ENCODE assay signal across 9 cellular contexts in genomic region chr11:126211236-126212088, GRCh38. TPM values are rescaled to one million over a fixed set of nuclear protein-coding genes. Genes with fewer than 3 reads are reported as not detected.
DNase-seq lines count a peak whose midpoint lies in the region; ATAC-seq, FAIRE-seq and TF ChIP-seq lines count a peak whose summit lies in the region.
"Had no signal": no experiment of that assay in that cellular context is flagged by ENCODE, and none has a peak within 500 bp of the region (broad histone marks: within the 10 kb centered on the region; RNA-seq: fewer than 3 reads in every experiment).

Gene FAM118B (plus strand): TSS chr11:126211782. CDS start chr11:126235002, 23,220 bp downstream.
Gene RPUSD4 (minus strand): TSS chr11:126211650. CDS start chr11:126211638, 12 bp downstream.

- H3K27me3 ChIP-seq in keratinocyte (ENCODE audit: control insufficient read depth, extremely low read depth, insufficient read depth, low read length) = no peaks in the 10 kb centered on the region

- peaks cover 44% of the 10 kb centered on the region for H3K79me2 ChIP-seq in keratinocyte (ENCODE audit: control insufficient read depth, insufficient read depth, low read length)

- peaks cover 6 to 8% of the 10 kb centered on the region in 2 experiments for H3K36me3 ChIP-seq in keratinocyte (ENCODE audit: control insufficient read depth in 2 of 2, extremely low read depth in 1 of 2, insufficient read depth in 2 of 2, low read length in 2 of 2)

- peak within 1 kb of the TSS; percentile 100 for H3K4me2 ChIP-seq in keratinocyte (ENCODE audit: control insufficient read depth, extremely low read depth, insufficient read depth, low read depth, low read length)

- DNase-seq in Ammon's horn (ENCODE audit: low spot score) = peak; percentile 99
- peak; percentile 90 for DNase-seq in NCI-H460 (ENCODE audit: extremely low read depth, low read depth)
- peak; percentile 100 for DNase-seq in activated CD4-positive, CD25-positive, alpha-beta regulatory T cell treated with anti-CD3 and anti-CD28 coated beads, Interleukin-2, amount 50 U/mL, for 72 hours
- peak; percentile 96 for DNase-seq in cerebellar cortex (ENCODE audit: low spot score)
- DNase-seq in keratinocyte (ENCODE audit: low read depth, low spot score) = peak; percentile 75
- DNase-seq in stimulated activated CD4-positive, alpha-beta T cell treated with anti-CD3 and anti-CD28 coated beads, Interleukin-15, amount 100 ng/mL, for 1 hour (ENCODE audit: low read depth in 1 of 2, low spot score in 1 of 2) = peak; percentile 98 to 99

- no peaks in the 10 kb centered on the region for H3K9me3 ChIP-seq in keratinocyte (ENCODE audit: control insufficient read depth, low read depth, low read length)

- H2AFZ ChIP-seq in keratinocyte (ENCODE audit: control insufficient read depth, low read length) = peak within 1 kb of the TSS; percentile 83

- peaks cover 2% of the 10 kb centered on the region for H3K9me1 ChIP-seq in keratinocyte (ENCODE audit: control insufficient read depth, extremely low read depth, insufficient read depth, low read length)

- TF ChIP-seq CTCF in keratinocyte (optimal IDR thresholded peaks at IDR 0.05 in 1 of 3, IDR thresholded peaks at IDR 0.05 in 1 of 3, conservative IDR thresholded peaks at IDR 0.05 in 1 of 3; ENCODE audit: extremely low read depth in 1 of 3, insufficient read depth in 2 of 3, low read length in 3 of 3) = no peak

- H3K9ac ChIP-seq in keratinocyte (ENCODE audit: control insufficient read depth, extremely low read depth, insufficient read depth, low read length) = peak within 1 kb of the TSS; percentile 97

- peak within 1 kb of the TSS; percentile 56 to 89 (median 78) for H3K4me3 ChIP-seq in keratinocyte (ENCODE audit: control insufficient read depth in 2 of 3, extremely low read depth in 1 of 3, insufficient read depth in 2 of 3, low read depth in 1 of 3, low read length in 3 of 3)

- H3K27ac ChIP-seq in keratinocyte (ENCODE audit: control insufficient read depth, insufficient read depth, low read length) = peak within 1 kb of the TSS; percentile 75

- TF ChIP-seq POLR2A in GM19193 (IDR thresholded peaks at IDR 0.05; ENCODE audit: extremely low read depth, insufficient read depth, insufficient read length) = peak; percentile 96

- peak; percentile 96 for ATAC-seq in HG03432 (IDR thresholded peaks at IDR 0.05; ENCODE audit: unreplicated experiment)

- H3K4me1 ChIP-seq in keratinocyte (ENCODE audit: control insufficient read depth, extremely low read depth, insufficient read depth, low read length) = peaks cover 16% of the 10 kb centered on the region

- FAIRE-seq in keratinocyte (lab: Jason Lieb, UNC) = peak; percentile 26
- FAIRE-seq: endometrium had no signal

- H4K20me1 ChIP-seq in keratinocyte (ENCODE audit: control insufficient read depth, extremely low read depth, insufficient read depth, low read length) = no peaks in the 10 kb centered on the region

- dilution Hi-C loops in keratinocyte (cut with MboI; ENCODE audit: extremely low pct_ligation_motif_present, low sequenced_read_pairs) = loop anchor here (25.0 kb wide), 1 partner anchor 274 kb away; the partner anchor contains the start of gene VSIG10L2

RNA-seq across cellular contexts. Expression of gene FAM118B, which starts in this region (rescaled TPM):
- total RNA-seq in NCI-H460 (2014; rRNA removed; shearing (Covaris generic)) = 12.5 and 14.5 TPM in 2 replicates
- polyA plus RNA-seq in NCI-H460 (2014; cell fraction: nucleus; rRNA removed) = 21.2 and 21.4 TPM in 2 replicates
- polyA plus RNA-seq in keratinocyte = 26.5 to 32.0 TPM (median 28.0 TPM) in 3 replicates
- polyA plus RNA-seq in keratinocyte (2011; ENCODE audit: low read depth) = 8.8 TPM
- polyA plus RNA-seq in keratinocyte (2011; cell fraction: cytosol; rRNA removed) = 21.4 and 32.5 TPM in 2 replicates
- 22.4 and 24.8 TPM in 2 replicates for polyA plus RNA-seq in keratinocyte (2011; cell fraction: nucleus; rRNA removed)
- 17.5 and 17.6 TPM in 2 replicates for polyA plus RNA-seq in keratinocyte (2012; ENCODE audit: low replicate concordance)
- polyA minus RNA-seq in keratinocyte = 6.6 to 12.9 TPM (median 11.9 TPM) in 3 replicates
- 9.6 TPM for polyA minus RNA-seq in keratinocyte (2011; cell fraction: cytosol; rRNA and poly(A)+ RNA removed)
- 9.9 and 17.9 TPM in 2 replicates for polyA minus RNA-seq in keratinocyte (2011; cell fraction: nucleus; rRNA and poly(A)+ RNA removed)

RNA-seq across cellular contexts. Expression of gene RPUSD4, which starts in this region (rescaled TPM):
- 15.3 and 27.6 TPM in 2 replicates for total RNA-seq in NCI-H460 (2014; rRNA removed; shearing (Covaris generic))
- 61.7 and 84.4 TPM in 2 replicates for polyA plus RNA-seq in NCI-H460 (2014; cell fraction: nucleus; rRNA removed)
- polyA plus RNA-seq in keratinocyte = 23.8 to 24.7 TPM (median 23.8 TPM) in 3 replicates
- polyA plus RNA-seq in keratinocyte (2011; ENCODE audit: low read depth) = 15.0 TPM
- 15.9 and 16.7 TPM in 2 replicates for polyA plus RNA-seq in keratinocyte (2011; cell fraction: cytosol; rRNA removed)
- 38.8 and 40.7 TPM in 2 replicates for polyA plus RNA-seq in keratinocyte (2011; cell fraction: nucleus; rRNA removed)
- polyA plus RNA-seq in keratinocyte (2012; ENCODE audit: low replicate concordance) = 16.5 and 17.7 TPM in 2 replicates
- 42.3 to 63.6 TPM (median 61.5 TPM) in 3 replicates for polyA minus RNA-seq in keratinocyte
- 15.2 TPM for polyA minus RNA-seq in keratinocyte (2011; cell fraction: cytosol; rRNA and poly(A)+ RNA removed)
- polyA minus RNA-seq in keratinocyte (2011; cell fraction: nucleus; rRNA and poly(A)+ RNA removed) = 11.6 and 13.1 TPM in 2 replicates

Comparison
In these comparisons a context has a peak if more than half of its experiments do, and no peak if none do; other contexts are left out.
1. Peak in every context shown above with its lines: DNase-seq, ATAC-seq, H3K4me3 ChIP-seq and H3K27ac ChIP-seq.